Comparison of ENCODE assay signal across 18 cellular contexts in genomic region chr1:2083666-2084065, GRCh38.
"Had no signal": no experiment of that assay in that cellular context is flagged by ENCODE, and none has a peak within 500 bp of the region (broad histone marks: within the 10 kb centered on the region; RNA-seq: fewer than 3 reads in every experiment).

No MANE protein-coding gene starts in this region.

- ATAC-seq: SK-N-SH treated with all-trans-retinoic acid at 6 μM for 48 hours had no signal

- H3K4me3 Mint-ChIP-seq: IgD-negative memory B cell had no signal

- DNase-seq: KBM-7, MV-4-11, NCI-H1048, NCI-H1105, NCI-H1417, NCI-H1436 treated with DMSO at 0.1 percent for 48 hours, NCI-H1694, NCI-H187 treated with DMSO at 0.1 percent for 48 hours, NCI-H2029 treated with DMSO at 0.1 percent for 48 hours, NCI-H2107, NCI-H2227 treated with DMSO at 0.1 percent for 48 hours, NCI-H69, NCI-H774, SHP77 had no signal

- H3K27ac ChIP-seq: HL-60, RWPE1 had no signal

- H3K27me3 Mint-ChIP-seq: IgD-negative memory B cell had no signal
